8 cellular contexts compared by ENCODE assay signal in the genomic region with DNA sequence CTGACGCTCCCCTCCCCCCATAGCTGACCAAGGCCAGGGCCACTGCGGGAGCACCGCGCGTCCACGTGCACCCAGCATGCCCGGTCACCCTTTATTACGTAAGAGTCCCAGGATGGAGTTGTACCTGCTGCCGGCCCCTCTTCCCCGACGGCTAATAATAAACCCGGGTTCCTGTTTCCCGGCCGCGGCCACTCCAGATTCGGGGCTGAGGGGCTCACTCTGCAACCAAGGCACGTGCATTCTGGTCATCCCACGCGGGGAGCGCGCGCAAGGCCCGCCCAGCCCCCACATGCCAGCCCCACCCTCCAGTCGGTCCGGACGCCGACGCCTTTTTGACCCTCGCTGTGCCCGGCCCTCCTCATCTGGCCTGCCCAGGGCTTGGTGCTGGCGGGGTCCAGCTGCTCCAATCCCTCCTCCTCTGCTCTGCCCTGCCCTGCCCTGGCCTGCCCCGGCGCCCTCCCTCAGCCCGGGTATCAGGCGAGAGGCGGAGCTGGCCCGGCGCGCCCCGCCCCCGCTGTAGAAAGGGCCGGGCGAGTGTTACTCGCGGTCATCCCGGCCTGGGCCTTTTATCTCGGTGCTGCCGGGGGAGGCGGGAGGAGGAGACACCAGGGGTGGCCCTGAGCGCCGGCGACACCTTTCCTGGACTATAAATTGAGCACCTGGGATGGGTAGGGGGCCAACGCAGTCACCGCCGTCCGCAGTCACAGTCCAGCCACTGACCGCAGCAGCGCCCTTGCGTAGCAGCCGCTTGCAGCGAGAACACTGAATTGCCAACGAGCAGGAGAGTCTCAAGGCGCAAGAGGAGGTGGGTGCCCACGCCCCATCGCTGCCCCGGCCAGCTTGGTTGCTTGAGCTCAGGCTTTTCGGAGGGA. TPM values are rescaled to one million over a fixed set of nuclear protein-coding genes. Genes with fewer than 3 reads are reported as not detected.
DNase-seq lines count a peak whose midpoint lies in the region; ATAC-seq lines count a peak whose summit lies in the region.

No MANE protein-coding gene starts in this region.

- peak overlapping the region; percentile 84 for H3K27ac ChIP-seq in effector memory CD4-positive, alpha-beta T cell (ENCODE audit: insufficient read depth, low read length, poor library complexity, severe bottlenecking)

- no peaks in the 10 kb centered on the region for H3K27me3 ChIP-seq in effector memory CD4-positive, alpha-beta T cell (replicated peaks; ENCODE audit: control insufficient read depth, insufficient read depth, low read length, poor library complexity, severe bottlenecking)

- DNase-seq in CD1c-positive myeloid dendritic cell (ENCODE audit: extremely low spot score), result peak; percentile 81
- peak; percentile 94 for DNase-seq in NCI-H69 (lab: John Stamatoyannopoulos, UW)
- peak; percentile 75 to 80 for DNase-seq in activated CD4-positive, alpha-beta T cell treated with anti-CD3 and anti-CD28 coated beads, Interleukin-2, amount 50 U/mL, for 48 hours
- DNase-seq in effector memory CD4-positive, alpha-beta T cell, result peak; percentile 39 to 64 (median 49)
- DNase-seq in lung microvascular endothelial cell (ENCODE audit: low read depth in 2 of 2), result peak; percentile 59 to 64
- DNase-seq in stimulated activated CD4-positive, alpha-beta T cell treated with anti-CD3 and anti-CD28 coated beads, TNF-alpha, amount 100 ng/mL, for 48 hours (ENCODE audit: low read depth in 3 of 3), result peak; percentile 37 to 68 (median 60)

- peak overlapping the region; percentile 70 for H3K4me3 ChIP-seq in effector memory CD4-positive, alpha-beta T cell (ENCODE audit: insufficient read depth, low read depth, low read length, poor library complexity, severe bottlenecking)

- ATAC-seq in GM19351 (IDR thresholded peaks at IDR 0.05; ENCODE audit: unreplicated experiment), result peak; percentile 76
- ATAC-seq in HG03442 (IDR thresholded peaks at IDR 0.05; ENCODE audit: unreplicated experiment), result peak; percentile 52

- peaks cover 8% of the 10 kb centered on the region for H3K4me1 ChIP-seq in effector memory CD4-positive, alpha-beta T cell (ENCODE audit: control insufficient read depth, insufficient read depth, low read length, poor library complexity, severe bottlenecking)

- no peaks in the 10 kb centered on the region for H3K9me3 ChIP-seq in effector memory CD4-positive, alpha-beta T cell (ENCODE audit: control insufficient read depth, low read length)

- H3K36me3 ChIP-seq in effector memory CD4-positive, alpha-beta T cell (ENCODE audit: control insufficient read depth, insufficient read depth, low read length), result no peaks in the 10 kb centered on the region

RNA-seq across cellular contexts. Expression of a gene that starts 2.6 kb away (rescaled TPM):
- 10.0 and 12.7 TPM in 2 replicates for total RNA-seq in lung microvascular endothelial cell

Comparison
In these comparisons a context has a peak if more than half of its experiments do, and no peak if none do; other contexts are left out.
1. Peak in every context shown above with its lines: DNase-seq, ATAC-seq, H3K4me3 ChIP-seq and H3K27ac ChIP-seq.